In genomic region chr15:28454751-28455209, GRCh38 we compare ENCODE assay signal across 8 cellular contexts.
DNase-seq lines count a peak whose midpoint lies in the region; ATAC-seq, FAIRE-seq and TF ChIP-seq lines count a peak whose summit lies in the region.
"Not testable (repeated sequence)": the region's sequence is repeated elsewhere in the genome, so short reads cannot be mapped to it uniquely, and the experiment has no call there.

No MANE protein-coding gene starts in this region.

- H3K4me3 Mint-ChIP-seq in neural crest cell, result not testable (repeated sequence)

- TF ChIP-seq RAD21 in A549 (conservative IDR thresholded peaks at IDR 0.05 in 1 of 2, IDR thresholded peaks at IDR 0.05 in 1 of 2), result not testable (repeated sequence)

- not testable (repeated sequence) for H3K9ac ChIP-seq in HUES6 (ENCODE audit: low read length); kidney (ENCODE audit: low read length in 2 of 2); smooth muscle cell (ENCODE audit: low read depth)

- not testable (repeated sequence) for H4K20me1 ChIP-seq in smooth muscle cell (ENCODE audit: low read depth)

- not testable (repeated sequence) for TF ChIP-seq CTCF in A549 (IDR thresholded peaks at IDR 0.05); epithelial cell of esophagus (IDR thresholded peaks at IDR 0.05; ENCODE audit: insufficient read depth, low read depth, low read length, missing control alignments); kidney (IDR thresholded peaks at IDR 0.05; ENCODE audit: borderline replicate concordance, extremely low read depth, insufficient read depth); smooth muscle cell (IDR thresholded peaks at IDR 0.05; ENCODE audit: borderline replicate concordance, insufficient read depth, poor library complexity, severe bottlenecking)
- peak; percentile 22 for TF ChIP-seq CTCF in left ventricle myocardium inferior (IDR thresholded peaks at IDR 0.05; ENCODE audit: borderline replicate concordance)
- peak; percentile 31 for TF ChIP-seq CTCF in neural crest cell (conservative IDR thresholded peaks at IDR 0.05)

- H3K27ac ChIP-seq in A549, result peak overlapping the region; percentile 36 to 72; a peak in 4 of 6 replicates
- not testable (repeated sequence) for H3K27ac ChIP-seq in HUES6 (ENCODE audit: low read depth, low read length); left ventricle myocardium inferior (replicated peaks); kidney (ENCODE audit: low read depth in 2 of 2, low read length in 2 of 2); smooth muscle cell (ENCODE audit: low read depth)

- POLR2A ChIA-PET in A549 (lab: Yijun Ruan, JAX), result not testable (repeated sequence)

- H3K4me2 ChIP-seq in A549 (peak overlapping the region; percentile 83), smooth muscle cell (peak overlapping the region; percentile 74)

- ATAC-seq in A549, result peak; percentile 63 to 78; a peak in 4 of 6 replicates

- H3K9me3 Mint-ChIP-seq in neural crest cell, result not testable (repeated sequence)

- intact Hi-C loops in left ventricle myocardium inferior (cut with micrococcal nuclease); kidney (cut with DNase I): not testable (repeated sequence)

- H3K27me3 ChIP-seq in HUES6 (ENCODE audit: control insufficient read depth, insufficient read depth, low read length) (peaks cover 15% of the 10 kb centered on the region), left ventricle myocardium inferior (ENCODE audit: low read depth) (peaks cover 29% of the 10 kb centered on the region)
- H3K27me3 ChIP-seq in smooth muscle cell (ENCODE audit: low read depth), result not testable (repeated sequence)

- CTCF ChIA-PET in A549 (lab: Yijun Ruan, JAX), result not testable (repeated sequence)

- TF ChIP-seq POLR2A in A549 (IDR thresholded peaks at IDR 0.05; ENCODE audit: low read length), result not testable (repeated sequence)

- WGBS in A549 (ENCODE audit: missing lambda C conversion rate), result 13% methylated on average over 19 of the region's 42 CpGs
- WGBS in smooth muscle cell (ENCODE audit: low lambda C conversion rate), result 19% methylated on average over 7 of the region's 42 CpGs

- DNase-seq in A549 (ENCODE audit: low read depth in 1 of 2, low spot score in 1 of 2), result peak in 1 of 2 experiments; percentile 24
- peak; percentile 13 for DNase-seq in astrocyte of the hippocampus (ENCODE audit: low read depth, low spot score)
- peak; percentile 3 for DNase-seq in epithelial cell of esophagus (ENCODE audit: low read depth)
- DNase-seq in left ventricle myocardium inferior; smooth muscle cell (lab: John Stamatoyannopoulos, UW; ENCODE audit: unreplicated experiment): not testable (repeated sequence)
- peak; percentile 41 for DNase-seq in kidney
- peak; percentile 16 for DNase-seq in neural crest cell (ENCODE audit: low read depth, low spot score)

- not testable (repeated sequence) for H3K4me1 ChIP-seq in A549; HUES6 (ENCODE audit: control insufficient read depth, insufficient read depth, low read length); left ventricle myocardium inferior; kidney (ENCODE audit: control insufficient read depth in 1 of 2, insufficient read depth in 1 of 2, low read depth in 1 of 2, low read length in 2 of 2); smooth muscle cell (ENCODE audit: low read depth)

- H3K36me3 ChIP-seq in HUES6 (ENCODE audit: control insufficient read depth, insufficient read depth, low read length); left ventricle myocardium inferior; kidney (ENCODE audit: control insufficient read depth in 1 of 2, insufficient read depth in 2 of 2, low read length in 2 of 2); smooth muscle cell (ENCODE audit: low read depth): not testable (repeated sequence)

- H3K27ac Mint-ChIP-seq in neural crest cell (ENCODE audit: unreplicated experiment), result not testable (repeated sequence)

- H3K4me3 ChIP-seq in A549 (peak overlapping the region; percentile 47), HUES6 (ENCODE audit: low read depth, low read length) (peak overlapping the region; percentile 44), left ventricle myocardium inferior (peak overlapping the region; percentile 58), smooth muscle cell (peak overlapping the region; percentile 38)
- not testable (repeated sequence) for H3K4me3 ChIP-seq in epithelial cell of esophagus (ENCODE audit: low read length); kidney (ENCODE audit: low read length in 2 of 2)

- H3K36me3 Mint-ChIP-seq in neural crest cell (ENCODE audit: low read depth), result not testable (repeated sequence)

- FAIRE-seq in A549 (lab: Jason Lieb, UNC); kidney (lab: Jason Lieb, UNC): not testable (repeated sequence)

- not testable (repeated sequence) for H3K9me3 ChIP-seq in A549; HUES6 (ENCODE audit: control insufficient read depth, insufficient read depth, low read depth, low read length); left ventricle myocardium inferior (replicated peaks); kidney (ENCODE audit: control insufficient read depth in 1 of 2, low read length in 2 of 2); smooth muscle cell (replicated peaks; ENCODE audit: low read depth)

- not testable (repeated sequence) for H2AFZ ChIP-seq in smooth muscle cell (ENCODE audit: low read depth)

- not testable (repeated sequence) for TF ChIP-seq EP300 in A549 (IDR thresholded peaks at IDR 0.05)

- H3K27me3 Mint-ChIP-seq in neural crest cell (ENCODE audit: low read depth), result peaks cover 23% of the 10 kb centered on the region

- not testable (repeated sequence) for H3K4me1 Mint-ChIP-seq in neural crest cell

- not testable (repeated sequence) for H3K79me2 ChIP-seq in smooth muscle cell (ENCODE audit: low read depth)

- H3F3A ChIP-seq in smooth muscle cell (ENCODE audit: low read depth), result not testable (repeated sequence)
